ENCODE assay signal across 8 cellular contexts in the genomic region with DNA sequence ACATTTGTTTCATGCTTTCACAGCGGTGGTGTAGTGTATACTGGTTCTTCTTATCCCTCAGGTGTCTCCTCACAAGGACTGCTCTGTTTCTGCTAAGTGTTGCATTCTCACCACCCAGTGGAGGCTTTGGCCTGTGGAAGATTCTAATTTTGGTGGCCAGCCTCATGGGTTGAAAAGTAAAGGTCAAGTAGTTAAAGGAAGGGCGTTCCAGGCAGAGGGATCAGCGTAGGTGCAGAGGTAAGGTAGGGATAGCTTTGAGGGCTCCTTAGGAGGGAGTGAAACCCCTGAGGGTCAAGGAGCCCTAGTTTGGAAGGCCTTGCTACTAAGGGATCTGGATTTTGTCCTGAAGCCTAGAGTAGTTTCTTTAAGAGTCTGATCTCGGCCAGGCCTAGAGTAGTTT. TPM values are rescaled to one million over a fixed set of nuclear protein-coding genes. Genes with fewer than 3 reads are reported as not detected.
A peak's percentile ranks its signal among the peaks of the same experiment; 100 is the strongest.
DNase-seq lines count a peak whose midpoint lies in the region; ATAC-seq and TF ChIP-seq lines count a peak whose summit lies in the region.

No MANE protein-coding gene starts in this region.

- H3K27me3 ChIP-seq in cardiac muscle cell (no peaks in the 10 kb centered on the region), brain microvascular endothelial cell (replicated peaks) (no peaks in the 10 kb centered on the region), uterus (no peaks in the 10 kb centered on the region)

- H3K4me3 ChIP-seq in cardiac muscle cell: peak overlapping the region; percentile 71
- H3K4me3 ChIP-seq in brain microvascular endothelial cell (ENCODE audit: low read depth, low read length): peak overlapping the region; percentile 88
- H3K4me3 ChIP-seq in uterus: peak overlapping the region; percentile 58 to 74

- ATAC-seq in Right ventricle myocardium inferior (no peak), GM21576 (IDR thresholded peaks at IDR 0.05; ENCODE audit: unreplicated experiment) (no peak), HG02798 (IDR thresholded peaks at IDR 0.05; ENCODE audit: poor library complexity, unreplicated experiment) (no peak)

- in situ Hi-C loops in brain microvascular endothelial cell (cut with HindIII; ENCODE audit: low pct_ligation_motif_present, low sequenced_read_pairs): no loop called here

- H3K27ac ChIP-seq in cardiac muscle cell (peak overlapping the region; percentile 60), brain microvascular endothelial cell (peak overlapping the region; percentile 78), uterus (peak overlapping the region; percentile 89 to 96)

- peaks cover 25% of the 10 kb centered on the region for H3K4me1 ChIP-seq in cardiac muscle cell (ENCODE audit: low read depth)
- peaks cover 0 to 19% of the 10 kb centered on the region in 2 donors for H3K4me1 ChIP-seq in uterus

- TF ChIP-seq CTCF in cardiac muscle cell (IDR thresholded peaks at IDR 0.05; ENCODE audit: low read depth, low read length) (no peak), brain microvascular endothelial cell (IDR thresholded peaks at IDR 0.05; ENCODE audit: low read depth, low read length, missing control alignments) (no peak), uterus (IDR thresholded peaks at IDR 0.05) (no peak)

- intact Hi-C loops in Right ventricle myocardium inferior (cut with DNase I): no loop called here
- intact Hi-C loops in uterus (cut with DNase I; ENCODE audit: low total_unique reads): no loop called here

- TF ChIP-seq POLR2A in uterus (IDR thresholded peaks at IDR 0.05): no peak

- DNase-seq in cardiac muscle cell (ENCODE audit: low read depth in 1 of 2, low spot score in 1 of 2): no peak
- no peak for DNase-seq in Right ventricle myocardium inferior (ENCODE audit: missing footprints)
- DNase-seq in brain microvascular endothelial cell: no peak
- peak; percentile 26 for DNase-seq in mesenteric fat pad (ENCODE audit: low spot score)
- no peak for DNase-seq in uterus
- DNase-seq in NCI-H2196 treated with DMSO at 0.1 percent for 48 hours (lab: John Stamatoyannopoulos, UW; ENCODE audit: unreplicated experiment): no peak

- H3K36me3 ChIP-seq in cardiac muscle cell (peaks cover under 1% of the 10 kb centered on the region), brain microvascular endothelial cell (replicated peaks) (peaks cover 13% of the 10 kb centered on the region), uterus (no peaks in the 10 kb centered on the region)

- H3K9me3 ChIP-seq in cardiac muscle cell (ENCODE audit: low read depth): no peaks in the 10 kb centered on the region
- H3K9me3 ChIP-seq in uterus: no peaks in the 10 kb centered on the region

RNA-seq across cellular contexts. Expression of gene RACK1, which starts 4.6 kb away (rescaled TPM):
- 2,235 and 2,267 TPM in 2 replicates for total RNA-seq in cardiac muscle cell
- polyA plus RNA-seq in cardiac muscle cell: 803 and 899 TPM in 2 replicates
- 693 TPM for total RNA-seq in Right ventricle myocardium inferior
- 1,262 TPM for total RNA-seq in mesenteric fat pad
- 1,000 to 10,000 TPM; 1,656 to 5,035 (median 2,557) TPM for total RNA-seq in uterus

RNA-seq across cellular contexts. Expression of gene TRIM52, which starts 12.7 kb away (rescaled TPM):
- total RNA-seq in cardiac muscle cell: 10.4 and 12.3 TPM in 2 replicates
- polyA plus RNA-seq in cardiac muscle cell: 9.5 and 10.5 TPM in 2 replicates
- total RNA-seq in Right ventricle myocardium inferior: 9.2 TPM
- total RNA-seq in mesenteric fat pad: 9.5 TPM
- 10 to 100 TPM in 2 of 4 donors, 1 to 10 TPM in 2; 1.2 to 22.1 (median 13.9) TPM for total RNA-seq in uterus

RNA-seq across cellular contexts. Expression of gene TRIM41, which starts 25.2 kb away (rescaled TPM):
- total RNA-seq in cardiac muscle cell (29.4 and 30.1 TPM in 2 replicates), Right ventricle myocardium inferior (20.9 TPM), mesenteric fat pad (22.1 TPM), uterus (10 to 100 TPM in 2 of 4 donors, 1 to 10 TPM in 2; 4.7 to 18.8 (median 12.2) TPM)
- polyA plus RNA-seq in cardiac muscle cell: 3.4 and 5.4 TPM in 2 replicates

RNA-seq across cellular contexts. Expression of gene TRIM7, which starts 43.3 kb away (rescaled TPM):
- total RNA-seq in cardiac muscle cell (0.39 TPM in 1 of 2 replicates, not detected in the other), Right ventricle myocardium inferior (14.4 TPM), mesenteric fat pad (3.0 TPM), uterus (1 to 10 TPM; 1.2 to 7.7 (median 1.6) TPM)
- 0.11 and 0.20 TPM in 2 replicates for polyA plus RNA-seq in cardiac muscle cell
